Comparison of ENCODE assay signal across 13 cellular contexts in genomic region chr11:47858169-47858543, GRCh38. TPM values are rescaled to one million over a fixed set of nuclear protein-coding genes. Genes with fewer than 3 reads are reported as not detected.
DNase-seq lines count a peak whose midpoint lies in the region; ATAC-seq and TF ChIP-seq lines count a peak whose summit lies in the region.
"Had no signal": no experiment of that assay in that cellular context is flagged by ENCODE, and none has a peak within 500 bp of the region (broad histone marks: within the 10 kb centered on the region; RNA-seq: fewer than 3 reads in every experiment).

No MANE protein-coding gene starts in this region.

- peaks cover 20% of the 10 kb centered on the region for H3K4me1 Mint-ChIP-seq in CD14-positive monocyte

- POLR2A ChIA-PET in BJ (lab: Charles Lee), result no interaction called here

- H3K4me3 Mint-ChIP-seq in CD14-positive monocyte, result no peak overlapping the region
- H3K4me3 Mint-ChIP-seq: neural crest cell had no signal

- TF ChIP-seq CTCF in BJ (IDR thresholded peaks at IDR 0.05; ENCODE audit: insufficient read depth, low read depth, low read length) (no peak), cardiac fibroblast (IDR thresholded peaks at IDR 0.05; ENCODE audit: low read depth, low read length) (no peak), GM13977 (IDR thresholded peaks at IDR 0.05; ENCODE audit: extremely low read depth, insufficient read depth, missing control alignments) (no peak), CD14-positive monocyte (IDR thresholded peaks at IDR 0.05) (no peak)

- H3K36me3 Mint-ChIP-seq in CD14-positive monocyte, result no peaks in the 10 kb centered on the region

- ATAC-seq in GM18498 (IDR thresholded peaks at IDR 0.05; ENCODE audit: unreplicated experiment), result no peak

- intact Hi-C loops in CD14-positive monocyte (cut with micrococcal nuclease), result no loop called here

- DNase-seq in BJ (ENCODE audit: low read depth) (peak; percentile 43), HS-5 (ENCODE audit: low read depth) (peak; percentile 68), cardiac fibroblast (ENCODE audit: low read depth in 2 of 2) (peak; percentile 64 to 89), mucosa of gallbladder (ENCODE audit: low spot score) (peak; percentile 34), GM13977 (ENCODE audit: low spot score) (no peak), CD14-positive monocyte (ENCODE audit: low spot score) (no peak)
- no peak for DNase-seq in stimulated activated CD4-positive, alpha-beta T cell treated with anti-CD3 and anti-CD28 coated beads, Interleukin-2, amount 100 ng/mL, for 24 hours
- DNase-seq: activated naive CD4-positive, alpha-beta T cell; DMS153; NCI-H2029; T-helper 9 cell had no signal

- H3K27me3 Mint-ChIP-seq in CD14-positive monocyte (ENCODE audit: low read depth in 3 of 3), result peaks cover 0 to 3% (median 2%) of the 10 kb centered on the region in 3 donors

- peak overlapping the region in 1 of 7 donors; percentile 77 for H3K27ac Mint-ChIP-seq in CD14-positive monocyte

- no peaks in the 10 kb centered on the region for H3K36me3 ChIP-seq in BJ (ENCODE audit: control insufficient read depth, insufficient read depth, low read length)

- no peaks in the 10 kb centered on the region for H3K27me3 ChIP-seq in BJ (ENCODE audit: control insufficient read depth, insufficient read depth, low read length)

- CTCF ChIA-PET in BJ (lab: Yijun Ruan, JAX), result no interaction called here

- no peak overlapping the region for H3K4me3 ChIP-seq in BJ (ENCODE audit: low read depth, low read length)
- no peak overlapping the region for H3K4me3 ChIP-seq in cardiac fibroblast (replicated peaks in 1 of 2; ENCODE audit: low read depth in 2 of 2, low read length in 2 of 2)

- in situ Hi-C loops in GM13977 (cut with MboI; ENCODE audit: low pct_unique_long_range_greater_than_20kb, low sequenced_read_pairs, unreplicated experiment), result no loop called here

- H3K9me3 Mint-ChIP-seq in CD14-positive monocyte, result no peaks in the 10 kb centered on the region
- H3K9me3 Mint-ChIP-seq: neural crest cell had no signal

RNA-seq across cellular contexts. Expression of gene NUP160, which starts 10.0 kb away (rescaled TPM):
- polyA plus RNA-seq in BJ (2011; rRNA removed) (13.4 and 22.2 TPM in 2 replicates), CD14-positive monocyte (10 to 100 TPM; 10.6 to 10.9 TPM)
- polyA minus RNA-seq in BJ (2011; rRNA and poly(A)+ RNA removed), result 22.9 and 25.4 TPM in 2 replicates
- total RNA-seq in mucosa of gallbladder, result 26.1 TPM

Comparison
In these comparisons a context has a peak if more than half of its experiments do, and no peak if none do; other contexts are left out.
1. DNase-seq: peak in BJ (single experiment), HS-5 (single experiment), cardiac fibroblast (2 of 2) and mucosa of gallbladder (single experiment); none in stimulated activated CD4-positive, alpha-beta T cell treated with anti-CD3 and anti-CD28 coated beads, Interleukin-2, amount 100 ng/mL, for 24 hours (0 of 2), GM13977 (single experiment) and CD14-positive monocyte (single experiment).